Comparison of ENCODE assay signal across 11 cellular contexts in the genomic region with DNA sequence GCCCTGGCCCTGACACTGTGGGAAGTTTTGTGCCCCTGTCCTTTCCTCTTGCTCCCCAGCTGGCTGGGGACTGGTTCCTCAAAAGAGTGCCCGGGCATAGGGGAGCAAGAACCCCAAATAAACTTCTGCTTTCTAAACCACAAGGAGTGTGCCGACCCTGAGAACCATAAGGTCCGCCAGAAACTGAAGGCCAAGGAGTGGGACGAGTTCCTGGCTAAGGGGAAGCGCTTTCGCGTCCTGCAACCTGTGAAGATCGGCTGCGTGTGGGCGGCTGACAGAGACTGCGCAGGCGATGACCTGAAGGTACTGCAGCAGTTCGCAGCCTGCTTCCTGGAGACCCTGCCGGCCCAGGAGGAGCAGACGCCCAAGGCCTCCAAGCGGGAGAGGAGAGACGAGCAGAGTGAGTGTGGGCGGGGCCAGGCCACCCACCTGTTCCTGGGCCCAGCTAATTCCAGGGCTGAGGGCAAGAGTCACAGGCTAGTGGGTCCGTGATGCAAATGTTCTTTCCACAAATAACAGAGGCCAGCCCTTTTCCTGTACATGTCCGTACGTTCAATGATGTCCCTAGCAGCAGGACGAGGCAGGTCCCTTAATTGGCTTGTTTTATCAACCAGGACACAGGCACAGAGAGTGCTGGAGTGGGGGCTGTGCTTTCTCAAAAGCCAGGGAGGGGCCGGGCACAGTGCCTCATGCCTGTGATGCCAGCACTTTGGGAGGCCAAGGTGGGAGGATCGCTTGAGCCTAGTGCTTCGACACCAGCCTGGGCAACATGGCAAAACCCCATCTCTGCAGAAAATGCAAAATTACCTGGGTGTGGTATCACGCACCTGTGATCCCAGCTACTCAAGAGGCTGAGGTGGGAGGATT. TPM values are rescaled to one million over a fixed set of nuclear protein-coding genes. Genes with fewer than 3 reads are reported as not detected.
DNase-seq lines count a peak whose midpoint lies in the region; ATAC-seq, FAIRE-seq and TF ChIP-seq lines count a peak whose summit lies in the region.
"Had no signal": no experiment of that assay in that cellular context is flagged by ENCODE, and none has a peak within 500 bp of the region (broad histone marks: within the 10 kb centered on the region; RNA-seq: fewer than 3 reads in every experiment).

No MANE protein-coding gene starts in this region.

- FAIRE-seq in RCC 7860 (lab: Jason Lieb, UNC): no peak

- peak overlapping the region; percentile 94 to 99 (median 98) for H3K27ac Mint-ChIP-seq in CD14-positive monocyte
- H3K27ac Mint-ChIP-seq: stimulated activated effector memory CD8-positive, alpha-beta T cell treated with anti-CD3 and anti-CD28 coated beads, Interleukin-12 subunit alpha, Interleukin-12 subunit beta, amount 100 ng/mL, for 72 hours had no signal

- intact Hi-C loops in CD14-positive monocyte (cut with micrococcal nuclease): loop anchor here in 1 of 2 donors (2.0 kb wide), 3 partner anchors 25 to 57 kb away; a partner anchor contains a TSS

- ATAC-seq in left lobe of liver (peak; percentile 43), HG03520 (IDR thresholded peaks at IDR 0.05; ENCODE audit: unreplicated experiment) (no peak)
- ATAC-seq: gastrocnemius medialis; stimulated activated effector memory CD8-positive, alpha-beta T cell treated with anti-CD3 and anti-CD28 coated beads, Interleukin-12 subunit alpha, Interleukin-12 subunit beta, amount 100 ng/mL, for 72 hours had no signal

- H3K36me3 Mint-ChIP-seq in CD14-positive monocyte: peaks cover 39 to 66% of the 10 kb centered on the region in 2 donors

- DNase-seq in CD14-positive monocyte (ENCODE audit: low spot score) (peak; percentile 86), GM20000 (ENCODE audit: low spot score) (peak; percentile 64), SKM-1 (lab: John Stamatoyannopoulos, UW; ENCODE audit: unreplicated experiment) (peak; percentile 16), left lobe of liver (ENCODE audit: low spot score) (no peak), RPMI8226 (no peak), RCC 7860 (ENCODE audit: low spot score) (no peak), NCI-H524 (lab: John Stamatoyannopoulos, UW) (no peak)
- DNase-seq: gastrocnemius medialis, NCI-H226 had no signal

- H3K4me1 Mint-ChIP-seq in CD14-positive monocyte: peaks cover 38% of the 10 kb centered on the region

- peaks cover 0 to 6% (median 5%) of the 10 kb centered on the region in 3 donors for H3K27me3 Mint-ChIP-seq in CD14-positive monocyte (ENCODE audit: low read depth in 3 of 3)

- TF ChIP-seq CTCF in CD14-positive monocyte (IDR thresholded peaks at IDR 0.05): no peak
- no peak for TF ChIP-seq CTCF in GM20000 (IDR thresholded peaks at IDR 0.05; ENCODE audit: extremely low read depth, missing control alignments)

- H3K4me3 Mint-ChIP-seq in CD14-positive monocyte: peak overlapping the region; percentile 82 to 96
- H3K4me3 Mint-ChIP-seq: stimulated activated effector memory CD8-positive, alpha-beta T cell treated with anti-CD3 and anti-CD28 coated beads, Interleukin-12 subunit alpha, Interleukin-12 subunit beta, amount 100 ng/mL, for 72 hours had no signal

- H3K9me3 Mint-ChIP-seq in CD14-positive monocyte: peaks cover 0 to 2% (median 0%) of the 10 kb centered on the region in 7 donors
- H3K9me3 Mint-ChIP-seq: stimulated activated effector memory CD8-positive, alpha-beta T cell treated with anti-CD3 and anti-CD28 coated beads, Interleukin-12 subunit alpha, Interleukin-12 subunit beta, amount 100 ng/mL, for 72 hours had no signal

RNA-seq across cellular contexts. Expression of a gene that starts 25.6 kb away (rescaled TPM):
- polyA plus RNA-seq in CD14-positive monocyte: 1 to 10 TPM; 3.8 to 5.4 TPM
- 73.5 TPM for total RNA-seq in left lobe of liver

RNA-seq across cellular contexts. Expression of a gene that starts 29.6 kb away (rescaled TPM):
- 1 to 10 TPM; 4.4 to 5.4 TPM for polyA plus RNA-seq in CD14-positive monocyte
- total RNA-seq in left lobe of liver: 3.3 TPM

RNA-seq across cellular contexts. Expression of a gene that starts 31.7 kb away (rescaled TPM):
- 10 to 100 TPM; 14.0 to 15.0 TPM for polyA plus RNA-seq in CD14-positive monocyte
- total RNA-seq in left lobe of liver: 30.2 TPM

RNA-seq across cellular contexts. Expression of a gene that starts 40.1 kb away (rescaled TPM):
- 10 to 100 TPM in 1 of 2 donors, 1 to 10 TPM in 1; 7.0 to 10.5 TPM for polyA plus RNA-seq in CD14-positive monocyte
- total RNA-seq in left lobe of liver: 16.8 TPM

Comparison
In these comparisons a context has a peak if more than half of its experiments do, and no peak if none do; other contexts are left out.
1. DNase-seq: peak in CD14-positive monocyte (single experiment), GM20000 (single experiment) and SKM-1 (single experiment); none in left lobe of liver (single experiment), RPMI8226 (single experiment), RCC 7860 (single experiment) and NCI-H524 (0 of 2).